In genomic region chr17:64213995-64214507, GRCh38 we compare ENCODE assay signal across 15 cellular contexts. TPM values are rescaled to one million over a fixed set of nuclear protein-coding genes. Genes with fewer than 3 reads are reported as not detected.
DNase-seq lines count a peak whose midpoint lies in the region; ATAC-seq, FAIRE-seq and TF ChIP-seq lines count a peak whose summit lies in the region.
"Had no signal": no experiment of that assay in that cellular context is flagged by ENCODE, and none has a peak within 500 bp of the region (broad histone marks: within the 10 kb centered on the region; RNA-seq: fewer than 3 reads in every experiment).

No MANE protein-coding gene starts in this region.

- no peak overlapping the region for H3K4me2 ChIP-seq in GM23248 (ENCODE audit: unreplicated experiment)
- peak overlapping the region; percentile 37 for H3K4me2 ChIP-seq in astrocyte (ENCODE audit: low read length)
- no peak overlapping the region for H3K4me2 ChIP-seq in mesenchymal stem cell (ENCODE audit: low read length, poor library complexity, severe bottlenecking)

- H2AFZ ChIP-seq in GM23248 (no peak overlapping the region), astrocyte (ENCODE audit: low read depth, low read length) (no peak overlapping the region), mesenchymal stem cell (ENCODE audit: low read depth, low read length) (no peak overlapping the region)

- H2AK5ac ChIP-seq in mesenchymal stem cell (ENCODE audit: low read length, severe bottlenecking) = no peak overlapping the region

- no peak overlapping the region for H2BK12ac ChIP-seq in mesenchymal stem cell (ENCODE audit: low read length in 2 of 2)

- DNase-seq in GM23248 (peak; percentile 19), NCI-H2081 treated with DMSO at 0.1 percent for 48 hours (lab: John Stamatoyannopoulos, UW) (peak; percentile 75), astrocyte (ENCODE audit: low read depth) (peak; percentile 67), mesenchymal stem cell (no peak), DMS53 (lab: John Stamatoyannopoulos, UW) (no peak), NOMO-1 treated with dmso at 0.1 percent for 144 hours (lab: John Stamatoyannopoulos, UW; ENCODE audit: unreplicated experiment) (no peak)
- DNase-seq in activated naive CD4-positive, alpha-beta T cell (lab: John Stamatoyannopoulos, UW) = no peak
- DNase-seq: activated CD4-positive, alpha-beta T cell treated with anti-CD3 and anti-CD28 coated beads, Interleukin-2, amount 50 U/mL, for 4 hours; amniotic stem cell; foreskin keratinocyte; NCI-H510A; RPMI8226; stimulated activated naive CD4-positive, alpha-beta T cell had no signal

- H4K91ac ChIP-seq in mesenchymal stem cell (ENCODE audit: low read length) = no peak overlapping the region

- in situ Hi-C loops in GM23248 (cut with MboI) = no loop called here

- peaks cover 47% of the 10 kb centered on the region for H3F3A ChIP-seq in GM23248 (ENCODE audit: insufficient read depth)

- no peaks in the 10 kb centered on the region for H3K9me3 Mint-ChIP-seq in astrocyte (ENCODE audit: unreplicated experiment)

- no peak overlapping the region for H3K4ac ChIP-seq in mesenchymal stem cell (ENCODE audit: low read depth in 1 of 2, low read length in 2 of 2)

- 90 to 91% methylated on average over 13 of the region's 13 CpGs for WGBS in GM23248 (ENCODE audit: low coverage in 1 of 2, low lambda C conversion rate in 2 of 2, missing lambda C conversion rate in 2 of 2), 2 experiments
- WGBS in mesenchymal stem cell = 95% methylated on average over 11 of the region's 13 CpGs

- H3K27ac ChIP-seq in GM23248 (no peak overlapping the region), astrocyte (ENCODE audit: low read depth, low read length) (no peak overlapping the region), mesenchymal stem cell (ENCODE audit: low read length, poor library complexity, severe bottlenecking) (peak overlapping the region; percentile 9)
- H3K27ac ChIP-seq: foreskin keratinocyte, vagina had no signal

- no peaks in the 10 kb centered on the region for H3K9me2 ChIP-seq in GM23248 (ENCODE audit: insufficient read depth)

- H3K36me3 ChIP-seq in GM23248 (ENCODE audit: low read depth) = no peaks in the 10 kb centered on the region
- peaks cover 4% of the 10 kb centered on the region for H3K36me3 ChIP-seq in astrocyte (ENCODE audit: insufficient read depth, low read length)
- peaks cover 3 to 17% of the 10 kb centered on the region in 2 experiments for H3K36me3 ChIP-seq in mesenchymal stem cell (ENCODE audit: control insufficient read depth in 1 of 2, insufficient read depth in 2 of 2, low read depth in 1 of 2, low read length in 2 of 2)

- peaks cover 21% of the 10 kb centered on the region for H3K36me3 Mint-ChIP-seq in astrocyte (ENCODE audit: low read depth, unreplicated experiment)

- no peaks in the 10 kb centered on the region for H3K9me3 ChIP-seq in GM23248 (ENCODE audit: low read depth)
- H3K9me3 ChIP-seq in astrocyte (ENCODE audit: insufficient read depth, low read depth, low read length) = no peaks in the 10 kb centered on the region
- H3K9me3 ChIP-seq in mesenchymal stem cell (ENCODE audit: control insufficient read depth, low read length) = no peaks in the 10 kb centered on the region
- H3K9me3 ChIP-seq: vagina had no signal

- H3K18ac ChIP-seq in mesenchymal stem cell (ENCODE audit: low read depth in 1 of 2, low read length in 2 of 2) = peak overlapping the region in 1 of 2 experiments; percentile 35

- H3K79me2 ChIP-seq in GM23248 (ENCODE audit: insufficient read depth) (peaks cover 78% of the 10 kb centered on the region), astrocyte (ENCODE audit: insufficient read depth, low read length) (peaks cover 31% of the 10 kb centered on the region)

- H2BK120ac ChIP-seq in mesenchymal stem cell (ENCODE audit: low read depth, low read length) = peak overlapping the region; percentile 40

- no peak overlapping the region for H3K4me3 Mint-ChIP-seq in astrocyte (ENCODE audit: unreplicated experiment)

- H3K4me1 Mint-ChIP-seq in astrocyte (ENCODE audit: low read depth, unreplicated experiment) = peaks cover 60% of the 10 kb centered on the region

- no peaks in the 10 kb centered on the region for H3K27me3 ChIP-seq in GM23248 (replicated peaks; ENCODE audit: insufficient read depth)
- no peaks in the 10 kb centered on the region for H3K27me3 ChIP-seq in astrocyte (ENCODE audit: insufficient read depth, low read length)
- H3K27me3 ChIP-seq in mesenchymal stem cell (ENCODE audit: control insufficient read depth in 1 of 2, insufficient read depth in 1 of 2, low read length in 2 of 2) = no peaks in the 10 kb centered on the region
- H3K27me3 ChIP-seq: foreskin keratinocyte, vagina had no signal

- peak overlapping the region; percentile 92 for H2BK15ac ChIP-seq in mesenchymal stem cell (ENCODE audit: low read depth, poor library complexity, severe bottlenecking)

- H3K23ac ChIP-seq in mesenchymal stem cell (ENCODE audit: low read length in 2 of 2) = no peak overlapping the region

- no peak overlapping the region for H3K4me3 ChIP-seq in GM23248
- H3K4me3 ChIP-seq in astrocyte (ENCODE audit: insufficient read depth, low read depth, low read length) = no peak overlapping the region
- H3K4me3 ChIP-seq in mesenchymal stem cell (ENCODE audit: insufficient read depth in 1 of 2, low read depth in 1 of 2, low read length in 2 of 2) = no peak overlapping the region
- H3K4me3 ChIP-seq: vagina had no signal

- H3K9ac ChIP-seq in GM23248 (no peak overlapping the region), astrocyte (ENCODE audit: low read length) (no peak overlapping the region), mesenchymal stem cell (ENCODE audit: low read length) (no peak overlapping the region)

- no peak overlapping the region for H3K14ac ChIP-seq in mesenchymal stem cell (ENCODE audit: low read length in 2 of 2)

- no peak for TF ChIP-seq CTCF in astrocyte (IDR thresholded peaks at IDR 0.05; ENCODE audit: insufficient read depth, low read depth, low read length)

- H4K20me1 ChIP-seq in GM23248 (ENCODE audit: insufficient read depth) (no peaks in the 10 kb centered on the region), astrocyte (ENCODE audit: insufficient read depth, low read length) (peaks cover 8% of the 10 kb centered on the region)

- no peak for ATAC-seq in GM18907 (IDR thresholded peaks at IDR 0.05; ENCODE audit: unreplicated experiment)
- ATAC-seq: foreskin keratinocyte had no signal

- H3K27me3 Mint-ChIP-seq in astrocyte (ENCODE audit: low read depth, unreplicated experiment) = no peaks in the 10 kb centered on the region

- no peak overlapping the region for H2BK5ac ChIP-seq in mesenchymal stem cell (ENCODE audit: low read depth, low read length, poor library complexity, severe bottlenecking)

- no peak overlapping the region for H4K8ac ChIP-seq in mesenchymal stem cell (ENCODE audit: low read length)

- peak overlapping the region; percentile 49 for H3K27ac Mint-ChIP-seq in astrocyte (ENCODE audit: unreplicated experiment)

- H3K4me1 ChIP-seq in GM23248 (ENCODE audit: insufficient read depth) (peaks cover 56% of the 10 kb centered on the region), astrocyte (ENCODE audit: insufficient read depth, low read length) (peaks cover 47% of the 10 kb centered on the region), mesenchymal stem cell (ENCODE audit: control insufficient read depth, insufficient read depth, low read depth, low read length) (peaks cover 27% of the 10 kb centered on the region)

- no peak for FAIRE-seq in astrocyte (lab: Jason Lieb, UNC)

- H3K79me1 ChIP-seq in mesenchymal stem cell (replicated peaks; ENCODE audit: low read length, poor library complexity, severe bottlenecking) = peaks cover 21% of the 10 kb centered on the region

RNA-seq across cellular contexts. Expression of gene TEX2, which starts 49.0 kb away (rescaled TPM):
- 37.0 and 39.8 TPM in 2 replicates for total RNA-seq in GM23248 (2014; rRNA removed; shearing (Covaris generic))
- 26.9 and 28.3 TPM in 2 replicates for polyA plus RNA-seq in GM23248 (2016; fragmentation: Nextera tagmentation; extraction: Ambion mirVana)
- 56.1 and 58.2 TPM in 2 replicates for total RNA-seq in astrocyte
- 14.2 TPM for polyA plus RNA-seq in mesenchymal stem cell (2013, experiment 1 of 2)
- polyA plus RNA-seq in mesenchymal stem cell (2013, experiment 2 of 2) = 13.9 TPM

Comparison
In these comparisons a context has a peak if more than half of its experiments do, and no peak if none do; other contexts are left out.
1. DNase-seq: peak in GM23248 (single experiment), NCI-H2081 treated with DMSO at 0.1 percent for 48 hours (single experiment) and astrocyte (single experiment); none in mesenchymal stem cell (single experiment), DMS53 (single experiment), activated naive CD4-positive, alpha-beta T cell (0 of 4) and NOMO-1 treated with dmso at 0.1 percent for 144 hours (single experiment).